In genomic region chr10:34232481-34232880, GRCh38 we compare ENCODE assay signal across 24 cellular contexts.
DNase-seq lines count a peak whose midpoint lies in the region; ATAC-seq, FAIRE-seq and TF ChIP-seq lines count a peak whose summit lies in the region.
"Had no signal": no experiment of that assay in that cellular context is flagged by ENCODE, and none has a peak within 500 bp of the region (broad histone marks: within the 10 kb centered on the region; RNA-seq: fewer than 3 reads in every experiment).

No MANE protein-coding gene starts in this region.

- no peak overlapping the region for H3K14ac ChIP-seq in IMR-90 (replicated peaks; ENCODE audit: low read depth, low read length)

- no peak overlapping the region for H3K23ac ChIP-seq in IMR-90 (ENCODE audit: low read depth, low read length)

- dilution Hi-C loops in IMR-90 (cut with HindIII; ENCODE audit: low sequenced_read_pairs, unreplicated experiment) = no loop called here

- H2BK15ac ChIP-seq in IMR-90 (ENCODE audit: low read depth, low read length) = no peak overlapping the region

- no peak overlapping the region for H4K8ac ChIP-seq in IMR-90 (ENCODE audit: low read depth in 2 of 2, low read length in 2 of 2)

- H2AK9ac ChIP-seq in IMR-90 (replicated peaks; ENCODE audit: low read depth, low read length, poor library complexity) = no peak overlapping the region

- no peak overlapping the region for H3K4ac ChIP-seq in IMR-90 (ENCODE audit: low read depth, low read length)

- CTCF ChIA-PET in IMR-90 (lab: Yijun Ruan, JAX) (no interaction called here), HepG2 (lab: Yijun Ruan, JAX; ENCODE audit: low intra/inter-chr PET ratio, low total read pairs) (no interaction called here)

- no peaks in the 10 kb centered on the region for H3K9me3 ChIP-seq in IMR-90 (ENCODE audit: control insufficient read depth, insufficient read depth, low read length)
- H3K9me3 ChIP-seq in hepatocyte (ENCODE audit: low read depth) = no peaks in the 10 kb centered on the region
- H3K9me3 ChIP-seq in HepG2 (ENCODE audit: low read length) = no peaks in the 10 kb centered on the region
- no peaks in the 10 kb centered on the region for H3K9me3 ChIP-seq in prostate gland
- H3K9me3 ChIP-seq: BE2C, HAP-1 had no signal

- H3K56ac ChIP-seq in IMR-90 (ENCODE audit: extremely low read depth, insufficient read depth, low read length) = no peak overlapping the region

- no peak overlapping the region for H4K5ac ChIP-seq in IMR-90 (ENCODE audit: low read depth, low read length)

- H2AK5ac ChIP-seq in IMR-90 (ENCODE audit: low read depth, low read length) = no peak overlapping the region

- no peak overlapping the region for H4K91ac ChIP-seq in IMR-90 (ENCODE audit: insufficient read depth, low read depth, low read length)

- no peaks in the 10 kb centered on the region for H3K79me2 ChIP-seq in hepatocyte
- no peaks in the 10 kb centered on the region for H3K79me2 ChIP-seq in HepG2 (ENCODE audit: insufficient read depth, low read length)

- no peak overlapping the region for H2BK5ac ChIP-seq in IMR-90 (ENCODE audit: low read depth, low read length, poor library complexity, severe bottlenecking)

- no peak overlapping the region for H3K27ac ChIP-seq in IMR-90 (ENCODE audit: insufficient read depth, low read length)
- H3K27ac ChIP-seq in hepatocyte = peak overlapping the region; percentile 17
- peak overlapping the region; percentile 60 for H3K27ac ChIP-seq in HepG2 (ENCODE audit: extremely low read length, insufficient read depth, low read length)
- H3K27ac ChIP-seq in prostate gland = no peak overlapping the region
- H3K27ac ChIP-seq: A549; BLaER1 treated with 17β-estradiol and CSF1 and Interleukin-3, amounts not matched to agents 10 nM and 100 nM had no signal

- TF ChIP-seq POLR2A in IMR-90 (IDR thresholded peaks at IDR 0.05; ENCODE audit: low read depth, low read length) (no peak), HepG2 (IDR thresholded peaks at IDR 0.05; ENCODE audit: insufficient read depth in 1 of 2, low read depth in 2 of 2, low read length in 2 of 2) (no peak), prostate gland (IDR thresholded peaks at IDR 0.05) (no peak)

- WGBS in IMR-90 (ENCODE audit: extremely low coverage in 2 of 2, insufficient read length in 1 of 2), 2 experiments = no CpG with 5 or more reads among the region's 4 CpGs
- WGBS in hepatocyte (ENCODE audit: low lambda C conversion rate, missing lambda C conversion rate) = 87% methylated on average over 4 of the region's 4 CpGs
- WGBS in HepG2 (ENCODE audit: low lambda C conversion rate) = 17% methylated on average over 4 of the region's 4 CpGs
- WGBS in prostate gland = 72% methylated on average over 4 of the region's 4 CpGs

- no peaks in the 10 kb centered on the region for H3K79me1 ChIP-seq in IMR-90 (ENCODE audit: low read depth in 1 of 2, low read length in 2 of 2)

- TF ChIP-seq RAD21 in IMR-90 (IDR thresholded peaks at IDR 0.05; ENCODE audit: low read length) (no peak), HepG2 (CRISPR knock-in tag; IDR thresholded peaks at IDR 0.05) (no peak)

- DNase-seq in IMR-90 = no peak
- DNase-seq in hepatocyte (ENCODE audit: low spot score) = no peak
- peak; percentile 52 for DNase-seq in HepG2 (ENCODE audit: low spot score)
- DNase-seq in superior temporal gyrus (ENCODE audit: extremely low spot score) = no peak
- DNase-seq in prostate gland (ENCODE audit: low spot score) = no peak
- DNase-seq in GOT3 (lab: John Stamatoyannopoulos, UW) = no peak
- DNase-seq: 8988T; ACHN; AML-193; BE2C; Calu3; CD4-positive, alpha-beta T cell; CD8-positive, alpha-beta memory T cell; DMS53; DMS79 treated with DMSO at 0.1 percent for 48 hours; GF-D8; HFFc6 had no signal

- no peak for ATAC-seq in IMR-90 (ENCODE audit: low read depth)
- peak; percentile 73 for ATAC-seq in HepG2
- ATAC-seq: A549, GM23338 had no signal

- H3K4me1 ChIP-seq in IMR-90 (ENCODE audit: control insufficient read depth, insufficient read depth, low read length) (peaks cover 2% of the 10 kb centered on the region; the same call in 1 of the 2 replicates), hepatocyte (ENCODE audit: insufficient read depth) (no peaks in the 10 kb centered on the region), HepG2 (ENCODE audit: insufficient read depth, low read length) (peaks cover 59% of the 10 kb centered on the region), prostate gland (replicated peaks) (no peaks in the 10 kb centered on the region)

- POLR2A ChIA-PET in IMR-90 (lab: Charles Lee; ENCODE audit: unreplicated experiment) = no interaction called here
- POLR2A ChIA-PET in HepG2 (lab: Yijun Ruan, JAX) = no interaction called here

- no peaks in the 10 kb centered on the region for H4K20me1 ChIP-seq in IMR-90 (ENCODE audit: insufficient read depth, low read length)
- H4K20me1 ChIP-seq in hepatocyte (ENCODE audit: insufficient read depth, poor library complexity, severe bottlenecking) = peaks cover 3% of the 10 kb centered on the region
- no peaks in the 10 kb centered on the region for H4K20me1 ChIP-seq in HepG2 (ENCODE audit: insufficient read depth, low read length)
- H4K20me1 ChIP-seq: BLaER1 treated with 17β-estradiol and CSF1 and Interleukin-3, amounts not matched to agents 10 nM and 100 nM had no signal

- H2AFZ ChIP-seq in IMR-90 (replicated peaks; ENCODE audit: low read length, poor library complexity) (no peak overlapping the region), hepatocyte (no peak overlapping the region), HepG2 (ENCODE audit: low read length) (no peak overlapping the region)
- H2AFZ ChIP-seq: GM23338 had no signal

- H3K9me1 ChIP-seq in IMR-90 (ENCODE audit: insufficient read depth, low read length) = no peaks in the 10 kb centered on the region

- no peak overlapping the region for H2BK120ac ChIP-seq in IMR-90 (ENCODE audit: low read depth, low read length)

- H3K27me3 ChIP-seq in IMR-90 (ENCODE audit: control insufficient read depth, insufficient read depth, low read length) (no peaks in the 10 kb centered on the region), hepatocyte (no peaks in the 10 kb centered on the region), HepG2 (ENCODE audit: control insufficient read depth in 1 of 2, insufficient read depth in 2 of 2, low read length in 2 of 2) (no peaks in the 10 kb centered on the region), prostate gland (replicated peaks; ENCODE audit: insufficient read depth) (no peaks in the 10 kb centered on the region)
- H3K27me3 ChIP-seq: BE2C; BLaER1 treated with 17β-estradiol and CSF1 and Interleukin-3, amounts not matched to agents 10 nM and 100 nM had no signal

- intact Hi-C loops in IMR-90 (cut with micrococcal nuclease) = no loop called here
- intact Hi-C loops in HepG2 (cut with micrococcal nuclease; ENCODE audit: unreplicated experiment) = loop anchor here (1.0 kb wide), 1 partner anchor 111 kb away; no protein-coding TSS in a partner anchor
- intact Hi-C loops in prostate gland (cut with DNase I) = no loop called here

- BruUV-seq in IMR-90 (replicated peaks; lab: Mats Ljungman, UMichigan) = no TSS peak
- BruUV-seq in HepG2 (replicated peaks; lab: Mats Ljungman, UMichigan) = no TSS peak

- H2BK20ac ChIP-seq in IMR-90 (ENCODE audit: low read depth, low read length) = no peak overlapping the region

- H3K9ac ChIP-seq in IMR-90 (ENCODE audit: low read depth, low read length) (no peak overlapping the region), HepG2 (ENCODE audit: insufficient read depth, low read depth, low read length) (peak overlapping the region; percentile 37; the same call in 1 of the 2 replicates)
- H3K9ac ChIP-seq: BLaER1 treated with 17β-estradiol and CSF1 and Interleukin-3, amounts not matched to agents 10 nM and 100 nM had no signal

- peak; percentile 90 for FAIRE-seq in HepG2 (lab: Jason Lieb, UNC)
- FAIRE-seq: GM12891, GM18507, H54 had no signal

- no peaks in the 10 kb centered on the region for H3K9me2 ChIP-seq in hepatocyte (replicated peaks; ENCODE audit: insufficient read depth)

- H3K36me3 ChIP-seq in IMR-90 (ENCODE audit: control insufficient read depth, insufficient read depth, low read length) = no peaks in the 10 kb centered on the region
- H3K36me3 ChIP-seq in hepatocyte (replicated peaks; ENCODE audit: insufficient read depth, low read depth) = no peaks in the 10 kb centered on the region
- H3K36me3 ChIP-seq in HepG2 (replicated peaks in 1 of 2; ENCODE audit: control insufficient read depth in 1 of 2, insufficient read depth in 2 of 2, low read length in 2 of 2) = no peaks in the 10 kb centered on the region
- no peaks in the 10 kb centered on the region for H3K36me3 ChIP-seq in prostate gland
- H3K36me3 ChIP-seq: BE2C, HAP-1 had no signal

- H3K18ac ChIP-seq in IMR-90 (ENCODE audit: low read depth, low read length) = no peak overlapping the region

- no peak overlapping the region for H3K4me3 ChIP-seq in IMR-90 (ENCODE audit: insufficient read depth, low read depth, low read length)
- H3K4me3 ChIP-seq in hepatocyte = no peak overlapping the region
- peak overlapping the region in 2 of 3 experiments; percentile 2 to 19; a peak in 2 of 6 replicates for H3K4me3 ChIP-seq in HepG2 (replicated peaks in 1 of 3; ENCODE audit: insufficient read depth in 1 of 3, low read depth in 2 of 3, low read length in 3 of 3)
- no peak overlapping the region for H3K4me3 ChIP-seq in prostate gland
- H3K4me3 ChIP-seq: A549; BLaER1 treated with 17β-estradiol and CSF1 and Interleukin-3, amounts not matched to agents 10 nM and 100 nM; GM23338; HAP-1 had no signal

- no peak for TF ChIP-seq CTCF in IMR-90 (conservative IDR thresholded peaks at IDR 0.05; ENCODE audit: low read depth, low read length)
- no peak for TF ChIP-seq CTCF in hepatocyte (IDR thresholded peaks at IDR 0.05; ENCODE audit: poor library complexity)
- TF ChIP-seq CTCF in HepG2 (CRISPR knock-in tag; IDR thresholded peaks at IDR 0.05) = no peak
- no peak for TF ChIP-seq CTCF in prostate gland (IDR thresholded peaks at IDR 0.05)

- in situ Hi-C loops in IMR-90 (cut with MboI; ENCODE audit: low sequenced_read_pairs) = no loop called here
- in situ Hi-C loops in HepG2 (cut with HindIII; ENCODE audit: extremely low pct_ligation_motif_present, low pct_unique_long_range_greater_than_20kb) = loop anchor here (10.0 kb wide), 1 partner anchor 898 kb away; the partner anchor contains the start of gene NRP1

- H3K4me2 ChIP-seq in IMR-90 (ENCODE audit: low read depth, low read length) = no peak overlapping the region
- H3K4me2 ChIP-seq in hepatocyte = peak overlapping the region; percentile 26
- peak overlapping the region; percentile 58 for H3K4me2 ChIP-seq in HepG2 (ENCODE audit: low read depth, low read length)
- H3K4me2 ChIP-seq: A549; BLaER1 treated with 17β-estradiol and CSF1 and Interleukin-3, amounts not matched to agents 10 nM and 100 nM; GM23338 had no signal

- TF ChIP-seq EP300 in HepG2 (IDR thresholded peaks at IDR 0.05; ENCODE audit: low read depth in 2 of 2, low read length in 2 of 2) (peak in 1 of 2 experiments; percentile 41; a peak in 1 of 4 replicates), HepG2 (CRISPR knock-in tag; IDR thresholded peaks at IDR 0.05; ENCODE audit: borderline replicate concordance) (no peak)

TF ChIP-seq in IMR-90, 13 proteins besides CTCF, POLR2A, EP300 and RAD21:
- TF ChIP-seq CEBPB (IDR thresholded peaks at IDR 0.05; ENCODE audit: low read depth, low read length) (peak; percentile 78), CHD1 (IDR thresholded peaks at IDR 0.05; ENCODE audit: low read depth, low read length) (no peak)

Comparison
In these comparisons a context has a peak if more than half of its experiments do, and no peak if none do; other contexts are left out.
1. H3K27ac ChIP-seq: peak in hepatocyte (single experiment) and HepG2 (single experiment); none in IMR-90 (single experiment) and prostate gland (0 of 2).
2. H3K4me3 ChIP-seq: peak in HepG2 (2 of 3); none in IMR-90 (single experiment), hepatocyte (single experiment) and prostate gland (0 of 2).